ENCODE assay signal across 1 cellular context in genomic region chr2:157260403-157261198, GRCh38.
TF ChIP-seq lines count a peak whose summit lies in the region.

No MANE protein-coding gene starts in this region.

TF ChIP-seq in IMR-90, 13 proteins besides CTCF, POLR2A, EP300 and RAD21:
- no peak for TF ChIP-seq MAZ (IDR thresholded peaks at IDR 0.05; ENCODE audit: borderline replicate concordance, low read depth, low read length)
- no peak for TF ChIP-seq CEBPB (IDR thresholded peaks at IDR 0.05; ENCODE audit: low read depth, low read length)
- TF ChIP-seq SMC3 (IDR thresholded peaks at IDR 0.05; ENCODE audit: low read depth, low read length): no peak
- no peak for TF ChIP-seq MAFK (IDR thresholded peaks at IDR 0.05; ENCODE audit: low read depth, low read length)
- TF ChIP-seq RFX5 (IDR thresholded peaks at IDR 0.05; ENCODE audit: low read depth, low read length): no peak
- no peak for TF ChIP-seq FOS (IDR thresholded peaks at IDR 0.05; ENCODE audit: low read depth, low read length)
- no peak for TF ChIP-seq ELK1 (IDR thresholded peaks at IDR 0.05; ENCODE audit: borderline replicate concordance, low read depth, low read length)
- TF ChIP-seq NFE2L2 (IDR thresholded peaks at IDR 0.05; ENCODE audit: low read depth, low read length): no peak
- TF ChIP-seq BHLHE40 (IDR thresholded peaks at IDR 0.05; ENCODE audit: low read depth, low read length): no peak
- no peak for TF ChIP-seq MXI1 (IDR thresholded peaks at IDR 0.05; ENCODE audit: borderline replicate concordance, low read depth, low read length)
- no peak for TF ChIP-seq USF2 (IDR thresholded peaks at IDR 0.05; ENCODE audit: low read depth, low read length)
- no peak for TF ChIP-seq CHD1 (IDR thresholded peaks at IDR 0.05; ENCODE audit: low read depth, low read length)
- no peak for TF ChIP-seq RCOR1 (IDR thresholded peaks at IDR 0.05; ENCODE audit: insufficient replicate concordance, low read length)
